ENCODE assay signal across 20 cellular contexts in the genomic region with DNA sequence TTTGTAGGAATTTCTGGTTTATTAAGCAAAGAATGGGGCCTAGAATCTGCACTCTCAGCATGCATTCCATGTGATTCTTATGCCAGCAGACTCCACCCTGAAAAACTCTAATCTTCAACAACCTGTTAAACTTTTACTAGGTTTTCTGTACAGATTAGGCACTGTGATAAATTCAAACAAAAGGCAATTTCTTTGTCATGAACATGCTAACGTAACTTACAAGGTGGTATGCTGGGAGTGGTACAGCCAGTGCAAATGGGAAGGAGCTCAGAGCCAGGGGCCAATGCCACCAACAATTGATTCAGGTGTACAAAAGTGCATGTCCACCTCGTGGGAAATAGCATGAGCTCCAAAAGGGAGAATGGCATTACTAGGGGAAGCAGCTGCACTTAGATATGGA.
DNase-seq lines count a peak whose midpoint lies in the region; ATAC-seq, FAIRE-seq and TF ChIP-seq lines count a peak whose summit lies in the region.
"Had no signal": no experiment of that assay in that cellular context is flagged by ENCODE, and none has a peak within 500 bp of the region (broad histone marks: within the 10 kb centered on the region; RNA-seq: fewer than 3 reads in every experiment).

No MANE protein-coding gene starts in this region.

- H4K20me1 ChIP-seq in PC-9 (ENCODE audit: insufficient read depth): no peaks in the 10 kb centered on the region
- no peaks in the 10 kb centered on the region for H4K20me1 ChIP-seq in OCI-LY7 (ENCODE audit: insufficient read depth, low read length)

- no peak overlapping the region for H3K4me2 ChIP-seq in PC-9
- H3K4me2 ChIP-seq in OCI-LY7 (ENCODE audit: low read length): no peak overlapping the region
- H3K4me2 ChIP-seq: KMS-11 had no signal

- TF ChIP-seq POLR2A in body of pancreas (IDR thresholded peaks at IDR 0.05) (no peak), right lobe of liver (IDR thresholded peaks at IDR 0.05) (no peak)

- H3K9me3 ChIP-seq in HEK293 (ENCODE audit: control insufficient read depth, insufficient read depth, low read depth, low read length) (no peaks in the 10 kb centered on the region; the same call in 1 of the 2 replicates), body of pancreas (no peaks in the 10 kb centered on the region), right lobe of liver (no peaks in the 10 kb centered on the region), small intestine (ENCODE audit: control insufficient read depth, low read depth) (no peaks in the 10 kb centered on the region), PC-9 (ENCODE audit: insufficient read depth, low read depth) (no peaks in the 10 kb centered on the region), OCI-LY7 (ENCODE audit: low read length) (no peaks in the 10 kb centered on the region)
- H3K9me3 ChIP-seq: BE2C had no signal

- H3K9me2 ChIP-seq in PC-9 (ENCODE audit: insufficient read depth) (no peaks in the 10 kb centered on the region), OCI-LY7 (ENCODE audit: insufficient read depth, low read length) (no peaks in the 10 kb centered on the region)

- no peaks in the 10 kb centered on the region for H3K27me3 ChIP-seq in body of pancreas
- no peaks in the 10 kb centered on the region for H3K27me3 ChIP-seq in right lobe of liver
- no peaks in the 10 kb centered on the region for H3K27me3 ChIP-seq in small intestine (ENCODE audit: control insufficient read depth in 2 of 2, insufficient read depth in 2 of 2, low read length in 2 of 2)
- H3K27me3 ChIP-seq in PC-9 (ENCODE audit: insufficient read depth, low read depth): no peaks in the 10 kb centered on the region
- H3K27me3 ChIP-seq: BE2C had no signal

- CTCF ChIA-PET in HEK293 (lab: Yijun Ruan, JAX) (no interaction called here), PC-9 (lab: Charles Lee) (no interaction called here), OCI-LY7 (lab: Charles Lee; ENCODE audit: unreplicated experiment) (no interaction called here)

- DNase-seq in body of pancreas (peak in 1 of 4 donors; percentile 20), right lobe of liver (no peak), small intestine (peak; percentile 29), PC-9 (no peak), occipital lobe (lab: John Stamatoyannopoulos, UW) (no peak), OCI-LY7 (ENCODE audit: low spot score) (no peak), GM13977 (ENCODE audit: low spot score) (no peak)
- DNase-seq: BE2C; CD4-positive, alpha-beta memory T cell; DMS79; H7; NCI-H1048; NCI-H146; NCI-H2081; NCI-H524 treated with DMSO at 0.1 percent for 48 hours; RPMI8226; SIG-M5 had no signal

- BruUV-seq in PC-9 (replicated peaks; lab: Mats Ljungman, UMichigan): no TSS peak
- BruUV-seq in OCI-LY7 (replicated peaks; lab: Mats Ljungman, UMichigan): no TSS peak

- H3K36me3 ChIP-seq in HEK293 (ENCODE audit: control insufficient read depth in 2 of 2, insufficient read depth in 1 of 2, low read length in 2 of 2) (no peaks in the 10 kb centered on the region), body of pancreas (replicated peaks in 1 of 2; ENCODE audit: insufficient read depth in 1 of 2, low read depth in 2 of 2) (no peaks in the 10 kb centered on the region), right lobe of liver (no peaks in the 10 kb centered on the region), small intestine (ENCODE audit: control insufficient read depth in 2 of 2, insufficient read depth in 2 of 2, low read length in 2 of 2) (no peaks in the 10 kb centered on the region), PC-9 (ENCODE audit: low read depth) (no peaks in the 10 kb centered on the region), OCI-LY7 (ENCODE audit: insufficient read depth, low read length) (no peaks in the 10 kb centered on the region)
- H3K36me3 ChIP-seq: BE2C had no signal

- WGBS in body of pancreas, 2 donors: 0 to 5% methylated on average over 2 of the region's 2 CpGs
- WGBS in right lobe of liver (ENCODE audit: insufficient coverage, low coverage, low lambda C conversion rate, missing lambda C conversion rate): 13% methylated on average over 2 of the region's 2 CpGs
- WGBS in small intestine, 3 donors: 3 to 23% (median 7%) methylated on average over 2 of the region's 2 CpGs

- in situ Hi-C loops in GM13977 (cut with MboI; ENCODE audit: low pct_unique_long_range_greater_than_20kb, low sequenced_read_pairs, unreplicated experiment): no loop called here

- H3K4me3 ChIP-seq in HEK293 (ENCODE audit: low read depth, low read length): no peak overlapping the region
- H3K4me3 ChIP-seq in body of pancreas: no peak overlapping the region
- no peak overlapping the region for H3K4me3 ChIP-seq in right lobe of liver
- H3K4me3 ChIP-seq in small intestine (ENCODE audit: low read depth in 1 of 2, low read length in 2 of 2): no peak overlapping the region
- H3K4me3 ChIP-seq in PC-9: no peak overlapping the region
- no peak overlapping the region for H3K4me3 ChIP-seq in OCI-LY7 (ENCODE audit: low read depth, low read length, poor library complexity, severe bottlenecking)

- H3K79me2 ChIP-seq in PC-9 (ENCODE audit: low read depth) (0 out of 2 replicates have a peak, but pooled peaks cover 3% of the 10 kb centered on the region), OCI-LY7 (ENCODE audit: insufficient read depth, low read depth, low read length) (no peaks in the 10 kb centered on the region)

- H2AFZ ChIP-seq in PC-9: no peak overlapping the region
- H2AFZ ChIP-seq in OCI-LY7 (ENCODE audit: low read length): no peak overlapping the region

- POLR2A ChIA-PET in HEK293 (lab: Yijun Ruan, JAX): no interaction called here
- POLR2A ChIA-PET in PC-9 (lab: Charles Lee; ENCODE audit: unreplicated experiment): interaction anchor here (0.6 kb wide), 1 partner anchor 33 kb away, joined by 3 read pairs; no protein-coding TSS in a partner anchor
- POLR2A ChIA-PET in OCI-LY7 (lab: Charles Lee): interaction anchor here (0.6 kb wide), 2 partner anchors 188 to 332 kb away, joined by 3 to 4 read pairs; no protein-coding TSS in a partner anchor

- ATAC-seq in body of pancreas (peak; percentile 81), right lobe of liver (peak; percentile 64 to 82 (median 80))

- TF ChIP-seq CTCF in HEK293 (tag by site-specific recombination; IDR thresholded peaks at IDR 0.05) (no peak), body of pancreas (IDR thresholded peaks at IDR 0.05) (no peak), right lobe of liver (IDR thresholded peaks at IDR 0.05) (no peak), PC-9 (conservative IDR thresholded peaks at IDR 0.05) (no peak), OCI-LY7 (conservative IDR thresholded peaks at IDR 0.05; ENCODE audit: low read length) (no peak), GM13977 (IDR thresholded peaks at IDR 0.05; ENCODE audit: extremely low read depth, insufficient read depth, missing control alignments) (no peak)

- FAIRE-seq in small intestine (lab: Jason Lieb, UNC): no peak
- FAIRE-seq: D721Med had no signal

- H3K27ac ChIP-seq in HEK293 (ENCODE audit: extremely low read depth, low read depth, low read length) (no peak overlapping the region), body of pancreas (peak overlapping the region in 3 of 4 donors; percentile 0 to 49 (median 47)), right lobe of liver (no peak overlapping the region), small intestine (ENCODE audit: low read depth in 1 of 2, low read length in 1 of 2) (no peak overlapping the region), PC-9 (no peak overlapping the region), OCI-LY7 (ENCODE audit: low read depth, low read length, poor library complexity, severe bottlenecking) (no peak overlapping the region)
- H3K27ac ChIP-seq: KMS-11 had no signal

- intact Hi-C loops in body of pancreas (cut with DNase I): no loop called here
- intact Hi-C loops in right lobe of liver (cut with DNase I): no loop called here
- intact Hi-C loops in PC-9 (cut with micrococcal nuclease; ENCODE audit: unreplicated experiment): no loop called here
- intact Hi-C loops in OCI-LY7 (cut with micrococcal nuclease; ENCODE audit: unreplicated experiment): no loop called here

- no peaks in the 10 kb centered on the region for H3F3A ChIP-seq in PC-9 (ENCODE audit: insufficient read depth, low read depth)

- H3K4me1 ChIP-seq in HEK293 (ENCODE audit: control insufficient read depth, insufficient read depth, low read length): peaks cover 7% of the 10 kb centered on the region; the same call in 1 of the 2 replicates
- peaks cover 35% of the 10 kb centered on the region for H3K4me1 ChIP-seq in body of pancreas
- peaks cover 0 to 17% (median 0%) of the 10 kb centered on the region in 4 donors for H3K4me1 ChIP-seq in right lobe of liver
- peaks cover 0 to 2% of the 10 kb centered on the region in 2 donors for H3K4me1 ChIP-seq in small intestine (ENCODE audit: control insufficient read depth in 2 of 2, insufficient read depth in 1 of 2, low read depth in 1 of 2, low read length in 1 of 2)
- peaks cover 10% of the 10 kb centered on the region; the same call in 1 of the 2 replicates for H3K4me1 ChIP-seq in PC-9 (replicated peaks; ENCODE audit: insufficient read depth)
- no peaks in the 10 kb centered on the region for H3K4me1 ChIP-seq in OCI-LY7 (ENCODE audit: insufficient read depth, low read length, poor library complexity, severe bottlenecking)

TF ChIP-seq in HEK293, 187 proteins besides CTCF, POLR2A, EP300 and RAD21 (continues in another document):
- TF ChIP-seq ZNF324 (tag by site-specific recombination; IDR thresholded peaks at IDR 0.05): no peak
- TF ChIP-seq ZNF140 (tag by site-specific recombination; IDR thresholded peaks at IDR 0.05): no peak
- no peak for TF ChIP-seq ZBTB1 (tag by site-specific recombination; IDR thresholded peaks at IDR 0.05)
- TF ChIP-seq PRDM6 (tag by site-specific recombination; IDR thresholded peaks at IDR 0.05): peak; percentile 58; the same call in 1 of the 2 replicates
- TF ChIP-seq ZNF37A (tag by site-specific recombination; IDR thresholded peaks at IDR 0.05): no peak
- TF ChIP-seq ZNF214 (tag by site-specific recombination; IDR thresholded peaks at IDR 0.05; ENCODE audit: borderline replicate concordance): no peak
- no peak for TF ChIP-seq ZNF157 (tag by site-specific recombination; IDR thresholded peaks at IDR 0.05)
- peak; percentile 29; the same call in 1 of the 2 replicates for TF ChIP-seq SCRT2 (tag by site-specific recombination; IDR thresholded peaks at IDR 0.05)
- no peak for TF ChIP-seq GFI1B (tag by site-specific recombination; IDR thresholded peaks at IDR 0.05)

Comparison
In these comparisons a context has a peak if more than half of its experiments do, and no peak if none do; other contexts are left out.
1. H3K27ac ChIP-seq: peak in body of pancreas (3 of 4); none in HEK293 (single experiment), right lobe of liver (0 of 3), small intestine (0 of 2), PC-9 (single experiment) and OCI-LY7 (single experiment).